Comparison of ENCODE assay signal across 8 cellular contexts in genomic region chr11:6771926-6772898, GRCh38.
DNase-seq lines count a peak whose midpoint lies in the region; ATAC-seq lines count a peak whose summit lies in the region.

Gene OR2AG2, minus strand, starts transcription at chr11:6771976. Its CDS starts 3,019 bp downstream, at chr11:6768957.

- ATAC-seq in GM18873 (IDR thresholded peaks at IDR 0.05; ENCODE audit: low FRiP score, unreplicated experiment): peak; percentile 73
- peak; percentile 87 for ATAC-seq in HG02623 (IDR thresholded peaks at IDR 0.05; ENCODE audit: unreplicated experiment)

- DNase-seq in Kasumi-1 (lab: John Stamatoyannopoulos, UW) (peak; percentile 19 to 41), midbrain (lab: John Stamatoyannopoulos, UW) (peak; percentile 17), NCI-H1105 treated with DMSO at 0.1 percent for 48 hours (lab: John Stamatoyannopoulos, UW) (no peak), activated gamma-delta T cell (lab: John Stamatoyannopoulos, UW) (no peak), hypothalamus (lab: John Stamatoyannopoulos, UW) (no peak)
- DNase-seq in effector CD8-positive, alpha-beta T cell (lab: John Stamatoyannopoulos, UW): no peak

Comparison
In these comparisons a context has a peak if more than half of its experiments do, and no peak if none do; other contexts are left out.
1. DNase-seq: peak in Kasumi-1 (2 of 2) and midbrain (single experiment); none in effector CD8-positive, alpha-beta T cell (single experiment), NCI-H1105 treated with DMSO at 0.1 percent for 48 hours (single experiment), activated gamma-delta T cell (single experiment) and hypothalamus (0 of 51).